Comparison of ENCODE assay signal across 26 cellular contexts in the genomic region with DNA sequence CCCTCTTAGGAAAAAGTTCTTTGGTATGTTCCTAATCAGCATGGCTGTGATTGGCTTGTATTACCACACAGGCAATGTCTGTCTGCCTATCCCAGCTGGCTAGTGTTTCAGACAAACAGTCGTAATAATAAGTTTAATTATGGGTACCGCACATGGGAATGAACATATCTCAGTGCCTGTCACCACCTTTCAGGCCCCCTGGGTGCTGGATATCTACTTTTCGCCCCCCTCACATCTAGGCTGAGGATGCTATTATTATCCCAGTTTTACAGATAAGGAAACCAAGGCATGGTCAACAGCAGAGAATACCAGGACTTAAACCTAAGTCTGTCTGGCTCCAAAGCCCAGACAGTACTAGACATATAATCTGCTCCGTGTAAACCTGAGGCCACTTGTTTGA.
"Had no signal": no experiment of that assay in that cellular context is flagged by ENCODE, and none has a peak within 500 bp of the region (broad histone marks: within the 10 kb centered on the region; RNA-seq: fewer than 3 reads in every experiment).

No MANE protein-coding gene starts in this region.

- H3K36me3 ChIP-seq: adrenal gland had no signal

- DNase-seq: activated CD4-positive, alpha-beta T cell treated with anti-CD3 and anti-CD28 coated beads for 36 hours; activated CD4-positive, alpha-beta T cell treated with anti-CD3 and anti-CD28 coated beads, Interleukin-2, amount 10 ng/mL, durations not matched to agents 7 days and 5 days; activated CD4-positive, alpha-beta T cell treated with anti-CD3 and anti-CD28 coated beads, Interleukin-2, amount 50 U/mL, for 48 hours; activated CD4-positive, CD25-positive, alpha-beta regulatory T cell; activated CD4-positive, CD25-positive, alpha-beta regulatory T cell treated with anti-CD3 and anti-CD28 coated beads, Interleukin-2, amount 50 U/mL, for 72 hours; activated CD8-positive, alpha-beta memory T cell treated with anti-CD3 and anti-CD28 coated beads for 24 hours; activated CD8-positive, alpha-beta T cell treated with anti-CD3 and anti-CD28 coated beads for 36 hours; activated effector memory CD4-positive, alpha-beta T cell treated with anti-CD3 and anti-CD28 coated beads, Interleukin-2, amount 50 U/mL, for 16 hours; activated naive CD4-positive, alpha-beta T cell treated with anti-CD3 and anti-CD28 coated beads for 36 hours; activated naive CD8-positive, alpha-beta T cell treated with anti-CD3 and anti-CD28 coated beads for 36 hours; activated naive CD8-positive, alpha-beta T cell treated with anti-CD3 and anti-CD28 coated beads, Interleukin-2, amount 50 U/mL, for 24 hours; activated T-cell treated with anti-CD3 and anti-CD28 coated beads, Interleukin-2, amount 50 U/mL, for 1 hour; activated T-cell treated with anti-CD3 and anti-CD28 coated beads, Interleukin-2, amount 50 U/mL, for 48 hours; adrenal gland; amygdala; aorta; body of pancreas; dorsolateral prefrontal cortex; effector memory CD4-positive, alpha-beta T cell; endodermal cell; foreskin fibroblast; head of caudate nucleus; T-helper 1 cell; T-helper 17 cell had no signal

- H3K4me1 ChIP-seq: adrenal gland, body of pancreas had no signal

- H3K4me3 ChIP-seq: adrenal gland, body of pancreas, coronary artery, dorsolateral prefrontal cortex had no signal

- ATAC-seq: activated CD4-positive, alpha-beta T cell treated with anti-CD3 and anti-CD28 coated beads for 36 hours; activated CD8-positive, alpha-beta T cell treated with anti-CD3 and anti-CD28 coated beads for 36 hours; activated naive CD8-positive, alpha-beta T cell treated with anti-CD3 and anti-CD28 coated beads, Interleukin-2, amount 50 U/mL, for 24 hours; body of pancreas; esophagus mucosa; T-helper 17 cell had no signal

- H3K27ac ChIP-seq: adrenal gland, body of pancreas, coronary artery, dorsolateral prefrontal cortex had no signal

- H3K27me3 ChIP-seq: adrenal gland, body of pancreas, dorsolateral prefrontal cortex had no signal

- H3K9me3 ChIP-seq: adrenal gland, body of pancreas had no signal
